Comparison of ENCODE assay signal across 14 cellular contexts in genomic region chr7:77831481-77831880, GRCh38. TPM values are rescaled to one million over a fixed set of nuclear protein-coding genes. Genes with fewer than 3 reads are reported as not detected.
DNase-seq lines count a peak whose midpoint lies in the region; ATAC-seq lines count a peak whose summit lies in the region.
"Had no signal": no experiment of that assay in that cellular context is flagged by ENCODE, and none has a peak within 500 bp of the region (broad histone marks: within the 10 kb centered on the region; RNA-seq: fewer than 3 reads in every experiment).

No MANE protein-coding gene starts in this region.

- ATAC-seq in esophagus mucosa, result peak; percentile 89
- peak; percentile 46 to 58 for ATAC-seq in stimulated activated naive B cell treated with anti-CD40 and anti-IgM and Interleukin-4, amounts not matched to agents 10 μg/mL and 1 μg/mL and 100 μg/mL, for 72 hours (replicated peaks)
- ATAC-seq: left cardiac atrium had no signal

- CTCF ChIA-PET in activated CD4-positive, alpha-beta T cell treated with anti-CD3 and anti-CD28 coated beads, Interleukin-2, amount 10 ng/mL, durations not matched to agents 7 days and 5 days (lab: Charles Lee), result interaction anchor here (0.6 to 2.0 kb wide), 5 partner anchors 10 to 1212 kb away, joined by 3 to 6 read pairs (median 3); no protein-coding TSS in a partner anchor

- H3K9me3 Mint-ChIP-seq in activated CD4-positive, alpha-beta T cell treated with anti-CD3 and anti-CD28 coated beads, Interleukin-2, amount 10 ng/mL, durations not matched to agents 7 days and 5 days, result peaks cover under 1% of the 10 kb centered on the region
- H3K9me3 Mint-ChIP-seq in stimulated activated naive B cell treated with anti-CD40 and anti-IgM and Interleukin-4, amounts not matched to agents 10 μg/mL and 1 μg/mL and 100 μg/mL, for 72 hours, result peaks cover 3 to 4% of the 10 kb centered on the region in 2 donors

- peak overlapping the region; percentile 42 for H3K27ac Mint-ChIP-seq in activated CD4-positive, alpha-beta T cell treated with anti-CD3 and anti-CD28 coated beads, Interleukin-2, amount 10 ng/mL, durations not matched to agents 7 days and 5 days
- no peak overlapping the region for H3K27ac Mint-ChIP-seq in stimulated activated naive B cell treated with anti-CD40 and anti-IgM and Interleukin-4, amounts not matched to agents 10 μg/mL and 1 μg/mL and 100 μg/mL, for 72 hours

- no peak overlapping the region for H3K4me3 Mint-ChIP-seq in activated CD4-positive, alpha-beta T cell treated with anti-CD3 and anti-CD28 coated beads, Interleukin-2, amount 10 ng/mL, durations not matched to agents 7 days and 5 days
- no peak overlapping the region for H3K4me3 Mint-ChIP-seq in stimulated activated naive B cell treated with anti-CD40 and anti-IgM and Interleukin-4, amounts not matched to agents 10 μg/mL and 1 μg/mL and 100 μg/mL, for 72 hours

- peaks cover 21% of the 10 kb centered on the region for H3K36me3 Mint-ChIP-seq in activated CD4-positive, alpha-beta T cell treated with anti-CD3 and anti-CD28 coated beads, Interleukin-2, amount 10 ng/mL, durations not matched to agents 7 days and 5 days (ENCODE audit: low read depth)
- H3K36me3 Mint-ChIP-seq in stimulated activated naive B cell treated with anti-CD40 and anti-IgM and Interleukin-4, amounts not matched to agents 10 μg/mL and 1 μg/mL and 100 μg/mL, for 72 hours, result peaks cover 14 to 33% of the 10 kb centered on the region in 2 donors

- peaks cover 52% of the 10 kb centered on the region for H3K4me1 Mint-ChIP-seq in activated CD4-positive, alpha-beta T cell treated with anti-CD3 and anti-CD28 coated beads, Interleukin-2, amount 10 ng/mL, durations not matched to agents 7 days and 5 days
- peaks cover 33 to 83% of the 10 kb centered on the region in 2 donors for H3K4me1 Mint-ChIP-seq in stimulated activated naive B cell treated with anti-CD40 and anti-IgM and Interleukin-4, amounts not matched to agents 10 μg/mL and 1 μg/mL and 100 μg/mL, for 72 hours

- no peaks in the 10 kb centered on the region for H3K27me3 Mint-ChIP-seq in activated CD4-positive, alpha-beta T cell treated with anti-CD3 and anti-CD28 coated beads, Interleukin-2, amount 10 ng/mL, durations not matched to agents 7 days and 5 days
- H3K27me3 Mint-ChIP-seq in stimulated activated naive B cell treated with anti-CD40 and anti-IgM and Interleukin-4, amounts not matched to agents 10 μg/mL and 1 μg/mL and 100 μg/mL, for 72 hours, result no peaks in the 10 kb centered on the region

- POLR2A ChIA-PET in activated CD4-positive, alpha-beta T cell treated with anti-CD3 and anti-CD28 coated beads, Interleukin-2, amount 10 ng/mL, durations not matched to agents 7 days and 5 days (lab: Charles Lee), result no interaction called here

- peak; percentile 42 for DNase-seq in stimulated activated naive CD4-positive, alpha-beta T cell treated with Interleukin-2 at 50 U/mL for 16 hours (lab: John Stamatoyannopoulos, UW)
- DNase-seq in stimulated activated naive CD4-positive, alpha-beta T cell (lab: John Stamatoyannopoulos, UW), result no peak
- DNase-seq in activated CD4-positive, alpha-beta T cell treated with anti-CD3 and anti-CD28 coated beads, Interleukin-2, amount 10 ng/mL, durations not matched to agents 7 days and 5 days, result peak; percentile 9
- DNase-seq in stimulated activated naive B cell treated with anti-CD40 and anti-IgM and Interleukin-4, amounts not matched to agents 10 μg/mL and 1 μg/mL and 100 μg/mL, for 72 hours, result no peak
- no peak for DNase-seq in pons (ENCODE audit: low spot score)
- no peak for DNase-seq in NCI-H1105 treated with DMSO at 0.1 percent for 48 hours (lab: John Stamatoyannopoulos, UW)
- DNase-seq in 8988T, result no peak
- DNase-seq: activated gamma-delta T cell treated with Interleukin-2 at 50 U/mL for 16 hours, AML-193, DMS153, left cardiac atrium, NCI-H1092 treated with DMSO at 0.1 percent for 48 hours, NCI-H2171 treated with DMSO at 0.1 percent for 48 hours had no signal

RNA-seq across cellular contexts. Expression of gene PHTF2, which starts 32.9 kb away (rescaled TPM):
- 10 to 100 TPM; 33.6 to 39.5 TPM for total RNA-seq in activated CD4-positive, alpha-beta T cell treated with anti-CD3 and anti-CD28 coated beads, Interleukin-2, amount 10 ng/mL, durations not matched to agents 7 days and 5 days
- total RNA-seq in esophagus mucosa, result 8.3 TPM

RNA-seq across cellular contexts. Expression of gene TMEM60, which starts 33.2 kb away (rescaled TPM):
- total RNA-seq in activated CD4-positive, alpha-beta T cell treated with anti-CD3 and anti-CD28 coated beads, Interleukin-2, amount 10 ng/mL, durations not matched to agents 7 days and 5 days, result 10 to 100 TPM; 15.2 to 15.9 TPM
- 5.9 TPM for total RNA-seq in esophagus mucosa

Comparison
In these comparisons a context has a peak if more than half of its experiments do, and no peak if none do; other contexts are left out.
1. DNase-seq: peak in stimulated activated naive CD4-positive, alpha-beta T cell treated with Interleukin-2 at 50 U/mL for 16 hours (single experiment) and activated CD4-positive, alpha-beta T cell treated with anti-CD3 and anti-CD28 coated beads, Interleukin-2, amount 10 ng/mL, durations not matched to agents 7 days and 5 days (single experiment); none in stimulated activated naive CD4-positive, alpha-beta T cell (0 of 6), stimulated activated naive B cell treated with anti-CD40 and anti-IgM and Interleukin-4, amounts not matched to agents 10 μg/mL and 1 μg/mL and 100 μg/mL, for 72 hours (single experiment), pons (single experiment), NCI-H1105 treated with DMSO at 0.1 percent for 48 hours (single experiment) and 8988T (single experiment).